ENCODE assay signal across 8 cellular contexts in the genomic region with DNA sequence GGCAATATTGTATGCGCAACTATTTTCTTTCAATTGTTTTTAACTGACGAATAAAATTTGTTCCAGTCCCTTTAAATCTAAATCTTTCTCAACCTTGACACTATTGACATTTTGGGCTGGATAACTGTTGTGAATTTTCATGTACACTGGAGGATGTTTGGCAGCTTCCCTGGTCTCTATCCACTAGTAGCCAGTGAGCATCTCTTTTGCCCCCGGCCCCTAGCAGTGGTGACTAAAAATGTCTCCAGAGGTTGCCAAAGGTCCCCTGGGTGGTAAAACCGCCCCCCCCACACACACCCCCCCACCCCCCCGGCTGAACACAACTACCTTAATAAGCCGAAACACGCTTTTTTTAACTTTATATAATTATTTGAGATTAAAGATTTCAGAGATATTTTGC. TPM values are rescaled to one million over a fixed set of nuclear protein-coding genes. Genes with fewer than 3 reads are reported as not detected.
DNase-seq lines count a peak whose midpoint lies in the region; ATAC-seq, FAIRE-seq and TF ChIP-seq lines count a peak whose summit lies in the region.

No MANE protein-coding gene starts in this region.

- peak; percentile 21 for FAIRE-seq in HepG2 (lab: Jason Lieb, UNC)

- H3K27me3 ChIP-seq in right atrium auricular region (no peaks in the 10 kb centered on the region), HepG2 (ENCODE audit: control insufficient read depth in 1 of 2, insufficient read depth in 2 of 2, low read length in 2 of 2) (no peaks in the 10 kb centered on the region; a peak in 1 of 5 replicates), vagina (no peaks in the 10 kb centered on the region)

- intact Hi-C loops in left cardiac atrium (cut with DNase I) (no loop called here), HepG2 (cut with micrococcal nuclease; ENCODE audit: unreplicated experiment) (loop anchor here (5.0 to 10.0 kb wide), 2 partner anchors 115 to 1842 kb away; a partner anchor contains a TSS), vagina (cut with DNase I) (no loop called here)

- in situ Hi-C loops in HepG2 (cut with HindIII; ENCODE audit: extremely low pct_ligation_motif_present, low pct_unique_long_range_greater_than_20kb), result no loop called here

- no TSS peak for BruUV-seq in HepG2 (replicated peaks; lab: Mats Ljungman, UMichigan)

- peaks cover 0 to 8% of the 10 kb centered on the region in 2 donors for H3K4me1 ChIP-seq in right atrium auricular region
- peaks cover 10% of the 10 kb centered on the region; the same call in 1 of the 2 replicates for H3K4me1 ChIP-seq in HepG2 (ENCODE audit: insufficient read depth, low read length)
- no peaks in the 10 kb centered on the region for H3K4me1 ChIP-seq in vagina

- TF ChIP-seq RAD21 in HepG2 (CRISPR knock-in tag; IDR thresholded peaks at IDR 0.05), result no peak

- DNase-seq in right atrium auricular region (ENCODE audit: low spot score), result no peak
- DNase-seq in left cardiac atrium, result no peak
- DNase-seq in activated naive CD4-positive, alpha-beta T cell treated with anti-CD3 and anti-CD28 coated beads, Interleukin-2, amount 50 U/mL, for 72 hours (ENCODE audit: low spot score in 2 of 2), result no peak
- DNase-seq in HepG2 (ENCODE audit: low spot score), result no peak
- no peak for DNase-seq in vagina (ENCODE audit: extremely low spot score in 2 of 2)
- DNase-seq in H4 (ENCODE audit: low spot score), result no peak
- DNase-seq in mesenteric fat pad (ENCODE audit: low spot score), result no peak

- H3K79me2 ChIP-seq in HepG2 (ENCODE audit: insufficient read depth, low read length), result peaks cover 9% of the 10 kb centered on the region

- TF ChIP-seq CTCF in right atrium auricular region (IDR thresholded peaks at IDR 0.05), result no peak
- no peak for TF ChIP-seq CTCF in HepG2 (CRISPR knock-in tag; IDR thresholded peaks at IDR 0.05)
- TF ChIP-seq CTCF in vagina (IDR thresholded peaks at IDR 0.05), result no peak

- H3K27ac Mint-ChIP-seq in activated naive CD4-positive, alpha-beta T cell treated with anti-CD3 and anti-CD28 coated beads, Interleukin-2, amount 50 U/mL, for 72 hours, result peak overlapping the region; percentile 91 to 95

- no peak for TF ChIP-seq EP300 in HepG2 (IDR thresholded peaks at IDR 0.05; ENCODE audit: low read depth in 2 of 2, low read length in 2 of 2)
- no peak for TF ChIP-seq EP300 in HepG2 (CRISPR knock-in tag; IDR thresholded peaks at IDR 0.05; ENCODE audit: borderline replicate concordance)

- POLR2A ChIA-PET in HepG2 (lab: Yijun Ruan, JAX), result no interaction called here

- CTCF ChIA-PET in HepG2 (lab: Yijun Ruan, JAX; ENCODE audit: low intra/inter-chr PET ratio, low total read pairs), result no interaction called here

- H3K36me3 Mint-ChIP-seq in activated naive CD4-positive, alpha-beta T cell treated with anti-CD3 and anti-CD28 coated beads, Interleukin-2, amount 50 U/mL, for 72 hours, result peaks cover 10 to 31% of the 10 kb centered on the region in 2 donors

- TF ChIP-seq POLR2A in HepG2 (IDR thresholded peaks at IDR 0.05; ENCODE audit: insufficient read depth in 1 of 2, low read depth in 2 of 2, low read length in 2 of 2) (no peak), vagina (IDR thresholded peaks at IDR 0.05) (no peak)

- no peaks in the 10 kb centered on the region for H3K36me3 ChIP-seq in right atrium auricular region
- H3K36me3 ChIP-seq in HepG2 (replicated peaks in 1 of 2; ENCODE audit: control insufficient read depth in 1 of 2, insufficient read depth in 2 of 2, low read length in 2 of 2), result no peaks in the 10 kb centered on the region
- H3K36me3 ChIP-seq in vagina, result no peaks in the 10 kb centered on the region

- H3K4me3 ChIP-seq in right atrium auricular region (peak overlapping the region; percentile 59 to 67), HepG2 (replicated peaks in 1 of 3; ENCODE audit: insufficient read depth in 1 of 3, low read depth in 2 of 3, low read length in 3 of 3) (peak overlapping the region; percentile 50 to 72 (median 70); a peak in 4 of 6 replicates), vagina (peak overlapping the region in 1 of 2 donors; percentile 71)

- peaks cover 0 to 2% of the 10 kb centered on the region in 2 donors for H3K9me3 ChIP-seq in right atrium auricular region
- H3K9me3 ChIP-seq in HepG2 (ENCODE audit: low read length), result peaks cover 3% of the 10 kb centered on the region; the same call in 1 of the 2 replicates
- no peaks in the 10 kb centered on the region for H3K9me3 ChIP-seq in vagina

- ATAC-seq in left cardiac atrium, result no peak
- no peak for ATAC-seq in activated naive CD4-positive, alpha-beta T cell treated with anti-CD3 and anti-CD28 coated beads, Interleukin-2, amount 50 U/mL, for 72 hours
- ATAC-seq in HepG2, result no peak
- ATAC-seq in GM18909 (IDR thresholded peaks at IDR 0.05; ENCODE audit: poor library complexity, unreplicated experiment), result no peak

- H2AFZ ChIP-seq in HepG2 (ENCODE audit: low read length), result no peak overlapping the region

- 16% methylated on average over 6 of the region's 7 CpGs for WGBS in HepG2 (ENCODE audit: low lambda C conversion rate)

- peak overlapping the region; percentile 60 for H3K4me2 ChIP-seq in HepG2 (ENCODE audit: low read depth, low read length)

- H3K27ac ChIP-seq in right atrium auricular region (no peak overlapping the region), HepG2 (ENCODE audit: extremely low read length, insufficient read depth, low read length) (no peak overlapping the region), vagina (peak overlapping the region; percentile 37)

- H3K9me3 Mint-ChIP-seq in activated naive CD4-positive, alpha-beta T cell treated with anti-CD3 and anti-CD28 coated beads, Interleukin-2, amount 50 U/mL, for 72 hours, result peaks cover 0 to 3% of the 10 kb centered on the region in 2 donors

- H4K20me1 ChIP-seq in HepG2 (ENCODE audit: insufficient read depth, low read length), result no peaks in the 10 kb centered on the region

- H3K9ac ChIP-seq in HepG2 (ENCODE audit: insufficient read depth, low read depth, low read length), result no peak overlapping the region

RNA-seq across cellular contexts. Expression of a gene that starts 0.5 kb away (rescaled TPM):
- under 1 TPM; 0.47 to 0.59 TPM for total RNA-seq in right atrium auricular region
- total RNA-seq in left cardiac atrium, result 1 to 10 TPM in 1 of 2 donors, under 1 TPM in 1; 0.82 to 1.4 TPM
- 10 to 100 TPM; 20.9 to 21.8 TPM for total RNA-seq in activated naive CD4-positive, alpha-beta T cell treated with anti-CD3 and anti-CD28 coated beads, Interleukin-2, amount 50 U/mL, for 72 hours
- total RNA-seq in HepG2 (2016; rRNA removed; fragmentation: Illumina TruSeq; extraction: Trizol), result 5.8 and 9.2 TPM in 2 replicates
- 6.6 and 8.3 TPM in 2 replicates for total RNA-seq in HepG2 (2016; cell fraction: cytosol; rRNA removed; fragmentation: Illumina TruSeq; extraction: Trizol; ENCODE audit: low read depth)
- total RNA-seq in HepG2 (2016; cell fraction: insoluble cytoplasmic fraction; rRNA removed; fragmentation: Illumina TruSeq; extraction: Trizol), result 5.9 and 8.8 TPM in 2 replicates
- 7.2 and 10.1 TPM in 2 replicates for total RNA-seq in HepG2 (2016; cell fraction: membrane; rRNA removed; fragmentation: Illumina TruSeq; extraction: Trizol)
- total RNA-seq in HepG2 (2016; cell fraction: nucleus; rRNA removed; fragmentation: Illumina TruSeq; extraction: Trizol), result 11.0 and 12.1 TPM in 2 replicates
- 0.59 and 1.0 TPM in 2 replicates for polyA plus RNA-seq in HepG2 (2011; rRNA removed)
- 0.18 and 0.19 TPM in 2 replicates for polyA plus RNA-seq in HepG2 (2011; cell fraction: cytosol; rRNA removed)
- 0.85 and 1.4 TPM in 2 replicates for polyA plus RNA-seq in HepG2 (2011; cell fraction: nucleus; rRNA removed)
- polyA plus RNA-seq in HepG2 (2012), result 0.56 and 1.2 TPM in 2 replicates
- 0.32 and 1.1 TPM in 2 replicates for polyA plus RNA-seq in HepG2 (2016; cell fraction: cytosol; fragmentation: Illumina TruSeq; extraction: Trizol; ENCODE audit: low read depth)
- polyA plus RNA-seq in HepG2 (2016; cell fraction: insoluble cytoplasmic fraction; fragmentation: Illumina TruSeq; extraction: Trizol; ENCODE audit: low read depth), result 3.4 and 4.3 TPM in 2 replicates
- polyA plus RNA-seq in HepG2 (2016; cell fraction: membrane; fragmentation: Illumina TruSeq; extraction: Trizol; ENCODE audit: low read depth), result 0.93 and 1.6 TPM in 2 replicates
- polyA plus RNA-seq in HepG2 (2016; cell fraction: nucleus; fragmentation: Illumina TruSeq; extraction: Trizol; ENCODE audit: insufficient read depth, low read depth), result 6.7 and 6.9 TPM in 2 replicates
- polyA minus RNA-seq in HepG2 (2011; rRNA and poly(A)+ RNA removed; ENCODE audit: low replicate concordance), result 0.86 and 10.4 TPM in 2 replicates
- polyA minus RNA-seq in HepG2 (2011; cell fraction: cytosol; rRNA and poly(A)+ RNA removed), result 1.9 and 2.5 TPM in 2 replicates
- 11.5 and 14.0 TPM in 2 replicates for polyA minus RNA-seq in HepG2 (2011; cell fraction: nucleus; rRNA and poly(A)+ RNA removed)
- 0.74 TPM for total RNA-seq in vagina
- 6.2 and 8.3 TPM in 2 replicates for total RNA-seq in H4 (2014; rRNA removed; shearing (Covaris generic))
- 1.1 TPM for total RNA-seq in mesenteric fat pad

RNA-seq across cellular contexts. Expression of a gene that starts 0.9 kb away (rescaled TPM):
- total RNA-seq in right atrium auricular region (1 to 10 TPM; 4.3 to 9.6 TPM), left cardiac atrium (1 to 10 TPM; 6.9 to 9.0 TPM), HepG2 (2016; rRNA removed; fragmentation: Illumina TruSeq; extraction: Trizol) (7.0 and 11.3 TPM in 2 replicates), vagina (17.4 TPM), mesenteric fat pad (14.7 TPM)
- 10 to 100 TPM; 19.0 to 21.1 TPM for total RNA-seq in activated naive CD4-positive, alpha-beta T cell treated with anti-CD3 and anti-CD28 coated beads, Interleukin-2, amount 50 U/mL, for 72 hours
- 0.53 and 0.71 TPM in 2 replicates for total RNA-seq in HepG2 (2016; cell fraction: cytosol; rRNA removed; fragmentation: Illumina TruSeq; extraction: Trizol; ENCODE audit: low read depth)
- 6.4 and 11.5 TPM in 2 replicates for total RNA-seq in HepG2 (2016; cell fraction: insoluble cytoplasmic fraction; rRNA removed; fragmentation: Illumina TruSeq; extraction: Trizol)
- 2.5 and 2.7 TPM in 2 replicates for total RNA-seq in HepG2 (2016; cell fraction: membrane; rRNA removed; fragmentation: Illumina TruSeq; extraction: Trizol)
- 9.9 and 10.7 TPM in 2 replicates for total RNA-seq in HepG2 (2016; cell fraction: nucleus; rRNA removed; fragmentation: Illumina TruSeq; extraction: Trizol)
- 3.7 and 4.8 TPM in 2 replicates for polyA plus RNA-seq in HepG2 (2011; rRNA removed)
- polyA plus RNA-seq in HepG2 (2011; cell fraction: cytosol; rRNA removed), result 1.6 and 3.1 TPM in 2 replicates
- polyA plus RNA-seq in HepG2 (2011; cell fraction: nucleus; rRNA removed), result 3.7 and 4.8 TPM in 2 replicates
- polyA plus RNA-seq in HepG2 (2012), result 4.3 and 4.5 TPM in 2 replicates
- polyA plus RNA-seq in HepG2 (2016; cell fraction: cytosol; fragmentation: Illumina TruSeq; extraction: Trizol; ENCODE audit: low read depth), result 0.19 and 0.20 TPM in 2 replicates
- polyA plus RNA-seq in HepG2 (2016; cell fraction: insoluble cytoplasmic fraction; fragmentation: Illumina TruSeq; extraction: Trizol; ENCODE audit: low read depth), result 7.9 and 9.7 TPM in 2 replicates
- 1.1 and 1.4 TPM in 2 replicates for polyA plus RNA-seq in HepG2 (2016; cell fraction: membrane; fragmentation: Illumina TruSeq; extraction: Trizol; ENCODE audit: low read depth)
- 5.8 and 6.1 TPM in 2 replicates for polyA plus RNA-seq in HepG2 (2016; cell fraction: nucleus; fragmentation: Illumina TruSeq; extraction: Trizol; ENCODE audit: insufficient read depth, low read depth)
- 4.8 and 20.1 TPM in 2 replicates for polyA minus RNA-seq in HepG2 (2011; rRNA and poly(A)+ RNA removed; ENCODE audit: low replicate concordance)
- polyA minus RNA-seq in HepG2 (2011; cell fraction: cytosol; rRNA and poly(A)+ RNA removed), result 4.7 and 8.1 TPM in 2 replicates
- 34.6 and 37.0 TPM in 2 replicates for polyA minus RNA-seq in HepG2 (2011; cell fraction: nucleus; rRNA and poly(A)+ RNA removed)
- total RNA-seq in H4 (2014; rRNA removed; shearing (Covaris generic)), result 6.6 and 12.2 TPM in 2 replicates
